In the genomic region with DNA sequence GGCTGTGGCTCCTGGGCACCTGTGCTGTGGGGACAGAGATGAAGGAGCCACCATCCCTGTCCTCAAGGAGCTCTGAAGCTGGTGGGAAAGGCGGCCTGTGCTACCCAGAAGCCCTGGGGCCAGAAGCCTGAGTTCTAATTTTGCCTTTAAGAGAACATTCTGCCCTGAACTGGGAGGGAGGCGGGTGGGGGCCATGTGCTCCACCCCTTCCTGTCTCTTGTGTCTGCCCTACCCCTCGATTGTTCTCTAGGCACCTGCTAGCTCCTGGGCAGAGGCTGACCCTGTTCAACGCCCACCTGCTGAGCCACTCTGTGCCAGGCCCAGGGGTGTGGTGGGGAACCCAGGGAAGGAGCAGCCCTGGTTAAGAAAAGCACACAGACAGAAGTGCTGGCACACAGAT, we compare ENCODE assay signal across 1 cellular context.
TF ChIP-seq lines count a peak whose summit lies in the region.

No MANE protein-coding gene starts in this region.

TF ChIP-seq in HepG2, 621 proteins besides CTCF, POLR2A, EP300 and RAD21:
- peak; percentile 48; the same call in 1 of the 2 replicates for TF ChIP-seq SP5 (CRISPR knock-in tag; IDR thresholded peaks at IDR 0.05; ENCODE audit: borderline replicate concordance, low read depth)
- TF ChIP-seq, protein P1, sequence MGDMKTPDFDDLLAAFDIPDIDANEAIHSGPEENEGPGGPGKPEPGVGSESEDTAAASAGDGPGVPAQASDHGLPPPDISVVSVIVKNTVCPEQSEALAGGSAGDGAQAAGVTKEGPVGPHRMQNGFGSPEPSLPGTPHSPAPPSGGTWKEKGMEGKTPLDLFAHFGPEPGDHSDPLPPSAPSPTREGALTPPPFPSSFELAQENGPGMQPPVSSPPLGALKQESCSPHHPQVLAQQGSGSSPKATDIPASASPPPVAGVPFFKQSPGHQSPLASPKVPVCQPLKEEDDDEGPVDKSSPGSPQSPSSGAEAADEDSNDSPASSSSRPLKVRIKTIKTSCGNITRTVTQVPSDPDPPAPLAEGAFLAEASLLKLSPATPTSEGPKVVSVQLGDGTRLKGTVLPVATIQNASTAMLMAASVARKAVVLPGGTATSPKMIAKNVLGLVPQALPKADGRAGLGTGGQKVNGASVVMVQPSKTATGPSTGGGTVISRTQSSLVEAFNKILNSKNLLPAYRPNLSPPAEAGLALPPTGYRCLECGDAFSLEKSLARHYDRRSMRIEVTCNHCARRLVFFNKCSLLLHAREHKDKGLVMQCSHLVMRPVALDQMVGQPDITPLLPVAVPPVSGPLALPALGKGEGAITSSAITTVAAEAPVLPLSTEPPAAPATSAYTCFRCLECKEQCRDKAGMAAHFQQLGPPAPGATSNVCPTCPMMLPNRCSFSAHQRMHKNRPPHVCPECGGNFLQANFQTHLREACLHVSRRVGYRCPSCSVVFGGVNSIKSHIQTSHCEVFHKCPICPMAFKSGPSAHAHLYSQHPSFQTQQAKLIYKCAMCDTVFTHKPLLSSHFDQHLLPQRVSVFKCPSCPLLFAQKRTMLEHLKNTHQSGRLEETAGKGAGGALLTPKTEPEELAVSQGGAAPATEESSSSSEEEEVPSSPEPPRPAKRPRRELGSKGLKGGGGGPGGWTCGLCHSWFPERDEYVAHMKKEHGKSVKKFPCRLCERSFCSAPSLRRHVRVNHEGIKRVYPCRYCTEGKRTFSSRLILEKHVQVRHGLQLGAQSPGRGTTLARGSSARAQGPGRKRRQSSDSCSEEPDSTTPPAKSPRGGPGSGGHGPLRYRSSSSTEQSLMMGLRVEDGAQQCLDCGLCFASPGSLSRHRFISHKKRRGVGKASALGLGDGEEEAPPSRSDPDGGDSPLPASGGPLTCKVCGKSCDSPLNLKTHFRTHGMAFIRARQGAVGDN (CRISPR knock-in tag; IDR thresholded peaks at IDR 0.05), result peak; percentile 33; the same call in 1 of the 2 replicates
- TF ChIP-seq ZBTB38 (CRISPR knock-in tag; IDR thresholded peaks at IDR 0.05), result 0 out of 2 replicates have a peak, but pooled peaks have one; percentile 16
- no peak for TF ChIP-seq PLRG1 (conservative IDR thresholded peaks at IDR 0.05)
- no peak for TF ChIP-seq ZIK1 (CRISPR knock-in tag; IDR thresholded peaks at IDR 0.05; ENCODE audit: borderline replicate concordance, low read depth)
- TF ChIP-seq CHCHD3 (CRISPR knock-in tag; IDR thresholded peaks at IDR 0.05), result no peak
- TF ChIP-seq NFIC (IDR thresholded peaks at IDR 0.05; ENCODE audit: low read length), result no peak
- no peak for TF ChIP-seq MTA3 (CRISPR knock-in tag; IDR thresholded peaks at IDR 0.05)
- no peak for TF ChIP-seq MBNL3 (CRISPR knock-in tag; conservative IDR thresholded peaks at IDR 0.05)
- TF ChIP-seq, protein P2, sequence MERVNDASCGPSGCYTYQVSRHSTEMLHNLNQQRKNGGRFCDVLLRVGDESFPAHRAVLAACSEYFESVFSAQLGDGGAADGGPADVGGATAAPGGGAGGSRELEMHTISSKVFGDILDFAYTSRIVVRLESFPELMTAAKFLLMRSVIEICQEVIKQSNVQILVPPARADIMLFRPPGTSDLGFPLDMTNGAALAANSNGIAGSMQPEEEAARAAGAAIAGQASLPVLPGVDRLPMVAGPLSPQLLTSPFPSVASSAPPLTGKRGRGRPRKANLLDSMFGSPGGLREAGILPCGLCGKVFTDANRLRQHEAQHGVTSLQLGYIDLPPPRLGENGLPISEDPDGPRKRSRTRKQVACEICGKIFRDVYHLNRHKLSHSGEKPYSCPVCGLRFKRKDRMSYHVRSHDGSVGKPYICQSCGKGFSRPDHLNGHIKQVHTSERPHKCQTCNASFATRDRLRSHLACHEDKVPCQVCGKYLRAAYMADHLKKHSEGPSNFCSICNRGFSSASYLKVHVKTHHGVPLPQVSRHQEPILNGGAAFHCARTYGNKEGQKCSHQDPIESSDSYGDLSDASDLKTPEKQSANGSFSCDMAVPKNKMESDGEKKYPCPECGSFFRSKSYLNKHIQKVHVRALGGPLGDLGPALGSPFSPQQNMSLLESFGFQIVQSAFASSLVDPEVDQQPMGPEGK (CRISPR knock-in tag; IDR thresholded peaks at IDR 0.05), result peak; percentile 51; the same call in 1 of the 2 replicates
- TF ChIP-seq ZNF615 (CRISPR knock-in tag; IDR thresholded peaks at IDR 0.05; ENCODE audit: borderline replicate concordance), result no peak
- no peak for TF ChIP-seq SOX13 (IDR thresholded peaks at IDR 0.05)
- 0 out of 4 replicates have a peak, but pooled peaks of 1 of the 2 experiments have one; percentile 7 for TF ChIP-seq SOX13 (CRISPR knock-in tag; conservative IDR thresholded peaks at IDR 0.05 in 1 of 2, IDR thresholded peaks at IDR 0.05 in 1 of 2)
- TF ChIP-seq ZNF33A (CRISPR knock-in tag; IDR thresholded peaks at IDR 0.05; ENCODE audit: borderline replicate concordance), result no peak
